In genomic region chr5:78523314-78524193, GRCh38 we compare ENCODE assay signal across 18 cellular contexts.
DNase-seq lines count a peak whose midpoint lies in the region; ATAC-seq and TF ChIP-seq lines count a peak whose summit lies in the region.
"Had no signal": no experiment of that assay in that cellular context is flagged by ENCODE, and none has a peak within 500 bp of the region (broad histone marks: within the 10 kb centered on the region; RNA-seq: fewer than 3 reads in every experiment).

No MANE protein-coding gene starts in this region.

- H4K91ac ChIP-seq in neuronal stem cell (ENCODE audit: low read depth, low read length, poor library complexity) = no peak overlapping the region

- H2AFZ ChIP-seq in neuronal stem cell (ENCODE audit: low read length) = no peak overlapping the region

- H3K79me1 ChIP-seq in neuronal stem cell (ENCODE audit: low read depth, low read length) = no peaks in the 10 kb centered on the region

- TF ChIP-seq POLR2A in body of pancreas (IDR thresholded peaks at IDR 0.05) = no peak

- H3K9ac ChIP-seq in neuronal stem cell (ENCODE audit: low read depth, low read length, poor library complexity) = no peak overlapping the region

- H3K18ac ChIP-seq in neuronal stem cell (ENCODE audit: low read length) = peak overlapping the region; percentile 23

- H2AK5ac ChIP-seq in neuronal stem cell (ENCODE audit: low read depth, low read length) = no peak overlapping the region

- H3K4me2 ChIP-seq in neuronal stem cell (ENCODE audit: insufficient read depth, low read length, poor library complexity, severe bottlenecking) = no peak overlapping the region

- no peak overlapping the region for H2BK12ac ChIP-seq in neuronal stem cell (ENCODE audit: low read length)

- intact Hi-C loops in Right ventricle myocardium inferior (cut with DNase I) (no loop called here), body of pancreas (cut with DNase I) (no loop called here)

- H3K4me1 ChIP-seq in right atrium auricular region = peaks cover 0 to 62% of the 10 kb centered on the region in 2 donors
- peaks cover 3 to 6% of the 10 kb centered on the region in 2 donors for H3K4me1 ChIP-seq in neuronal stem cell (ENCODE audit: control insufficient read depth in 2 of 2, insufficient read depth in 1 of 2, low read depth in 1 of 2, low read length in 2 of 2)
- peaks cover 27% of the 10 kb centered on the region for H3K4me1 ChIP-seq in body of pancreas

- H3K4ac ChIP-seq in neuronal stem cell (ENCODE audit: low read length) = no peak overlapping the region

- no CpG with 5 or more reads among the region's 15 CpGs for WGBS in neuronal stem cell (ENCODE audit: extremely low coverage in 2 of 2, insufficient read length in 2 of 2, insufficient replicate concordance in 1 of 2), 2 donors
- 82 to 84% methylated on average over 15 of the region's 15 CpGs for WGBS in body of pancreas, 2 donors

- TF ChIP-seq CTCF in right atrium auricular region (IDR thresholded peaks at IDR 0.05) (no peak), body of pancreas (IDR thresholded peaks at IDR 0.05) (no peak)

- H3K9me3 ChIP-seq in right atrium auricular region (no peaks in the 10 kb centered on the region), neuronal stem cell (replicated peaks in 1 of 2; ENCODE audit: control insufficient read depth in 2 of 2, insufficient read depth in 1 of 2, low read depth in 1 of 2, low read length in 2 of 2) (no peaks in the 10 kb centered on the region), body of pancreas (no peaks in the 10 kb centered on the region)
- H3K9me3 ChIP-seq: Caco-2, SJSA1 had no signal

- H3K4me3 ChIP-seq in right atrium auricular region (no peak overlapping the region), neuronal stem cell (ENCODE audit: low read length in 2 of 2) (no peak overlapping the region), body of pancreas (no peak overlapping the region)
- H3K4me3 ChIP-seq: SJSA1 had no signal

- no peak for ATAC-seq in Right ventricle myocardium inferior
- no peak for ATAC-seq in GM21381 (IDR thresholded peaks at IDR 0.05; ENCODE audit: unreplicated experiment)
- ATAC-seq in HG02798 (IDR thresholded peaks at IDR 0.05; ENCODE audit: poor library complexity, unreplicated experiment) = no peak
- no peak for ATAC-seq in GM21528 (IDR thresholded peaks at IDR 0.05; ENCODE audit: low FRiP score, unreplicated experiment)
- no peak for ATAC-seq in body of pancreas
- ATAC-seq: activated CD8-positive, alpha-beta memory T cell treated with anti-CD3 and anti-CD28 coated beads, Interleukin-2, amount 10 ng/mL, durations not matched to agents 7 days and 5 days had no signal

- H3K14ac ChIP-seq in neuronal stem cell (ENCODE audit: low read length) = no peak overlapping the region

- no peak overlapping the region for H2BK120ac ChIP-seq in neuronal stem cell (ENCODE audit: low read depth, low read length)

- no peak overlapping the region for H2BK5ac ChIP-seq in neuronal stem cell (ENCODE audit: low read length)

- H3K36me3 ChIP-seq in right atrium auricular region (no peaks in the 10 kb centered on the region), neuronal stem cell (replicated peaks in 1 of 2; ENCODE audit: control insufficient read depth in 2 of 2, insufficient read depth in 2 of 2, low read length in 2 of 2) (no peaks in the 10 kb centered on the region), body of pancreas (replicated peaks in 1 of 2; ENCODE audit: insufficient read depth in 1 of 2, low read depth in 2 of 2) (no peaks in the 10 kb centered on the region)
- H3K36me3 ChIP-seq: SJSA1 had no signal

- H4K8ac ChIP-seq in neuronal stem cell (ENCODE audit: low read depth, low read length) = no peak overlapping the region

- H3K27me3 ChIP-seq in right atrium auricular region = no peaks in the 10 kb centered on the region
- no peaks in the 10 kb centered on the region for H3K27me3 ChIP-seq in neuronal stem cell (ENCODE audit: control insufficient read depth in 3 of 3, insufficient read depth in 3 of 3, low read depth in 1 of 3, low read length in 3 of 3)
- no peaks in the 10 kb centered on the region for H3K27me3 ChIP-seq in body of pancreas
- H3K27me3 ChIP-seq: SJSA1 had no signal

- H3K27ac ChIP-seq in right atrium auricular region (peak overlapping the region; percentile 44 to 49), neuronal stem cell (replicated peaks; ENCODE audit: low read length) (no peak overlapping the region), body of pancreas (no peak overlapping the region)
- H3K27ac ChIP-seq: HL-60, SJSA1 had no signal

- H3K23ac ChIP-seq in neuronal stem cell (ENCODE audit: low read depth, low read length, poor library complexity) = no peak overlapping the region

- no peak overlapping the region for H2BK15ac ChIP-seq in neuronal stem cell (ENCODE audit: low read length)

- DNase-seq in right atrium auricular region (ENCODE audit: low spot score) (no peak), Right ventricle myocardium inferior (ENCODE audit: missing footprints) (no peak), glomerular endothelial cell (ENCODE audit: extremely low read depth, low read depth, low spot score) (peak; percentile 93), neuronal stem cell (ENCODE audit: low spot score) (no peak), body of pancreas (no peak)
- DNase-seq: activated CD8-positive, alpha-beta memory T cell treated with anti-CD3 and anti-CD28 coated beads, Interleukin-2, amount 10 ng/mL, durations not matched to agents 7 days and 5 days; activated naive CD4-positive, alpha-beta T cell; Caco-2; naive B cell; NCI-H2081 treated with DMSO at 0.1 percent for 48 hours; NK-92 treated with Interleukin-12 subunit alpha and Interleukin-12 subunit beta, amount 100 ng/mL, for 24 hours; small intestine; substantia nigra had no signal

Comparison
In these comparisons a context has a peak if more than half of its experiments do, and no peak if none do; other contexts are left out.
1. H3K27ac ChIP-seq: peak in right atrium auricular region (2 of 2); none in neuronal stem cell (single experiment) and body of pancreas (0 of 4).